Comparison of ENCODE assay signal across 8 cellular contexts in genomic region chr6:19892250-19892649, GRCh38. TPM values are rescaled to one million over a fixed set of nuclear protein-coding genes. Genes with fewer than 3 reads are reported as not detected.
DNase-seq lines count a peak whose midpoint lies in the region; ATAC-seq and TF ChIP-seq lines count a peak whose summit lies in the region.

No MANE protein-coding gene starts in this region.

- DNase-seq in DMS153 (lab: John Stamatoyannopoulos, UW) (peak; percentile 96), NCI-H2029 (lab: John Stamatoyannopoulos, UW) (peak; percentile 99), SW480 (ENCODE audit: low spot score) (peak; percentile 56), lower lobe of right lung (peak; percentile 65), NOMO-1 treated with DMSO at 0.1 percent for 48 hours (lab: John Stamatoyannopoulos, UW; ENCODE audit: unreplicated experiment) (no peak), superior temporal gyrus (ENCODE audit: extremely low spot score) (no peak), dedifferentiated amniotic fluid mesenchymal stem cell (ENCODE audit: extremely low spot score) (no peak)

- no peaks in the 10 kb centered on the region for H3K36me3 ChIP-seq in lower lobe of right lung

- ATAC-seq in lower lobe of right lung (peak; percentile 49 to 71), HG02623 (IDR thresholded peaks at IDR 0.05; ENCODE audit: unreplicated experiment) (no peak)

- no peaks in the 10 kb centered on the region for H3K27me3 ChIP-seq in lower lobe of right lung (ENCODE audit: low read depth)

- H3K4me1 ChIP-seq in lower lobe of right lung = no peaks in the 10 kb centered on the region

- intact Hi-C loops in lower lobe of right lung (cut with DNase I) = no loop called here

- no peak overlapping the region for H3K27ac ChIP-seq in lower lobe of right lung

- H3K9me3 ChIP-seq in lower lobe of right lung = no peaks in the 10 kb centered on the region

- H3K4me3 ChIP-seq in lower lobe of right lung = no peak overlapping the region

- TF ChIP-seq CTCF in lower lobe of right lung (IDR thresholded peaks at IDR 0.05) = no peak

RNA-seq across cellular contexts. Expression of gene ID4, which starts 55.1 kb away (rescaled TPM):
- 27.8 TPM for total RNA-seq in lower lobe of right lung

Comparison
In these comparisons a context has a peak if more than half of its experiments do, and no peak if none do; other contexts are left out.
1. DNase-seq: peak in DMS153 (single experiment), NCI-H2029 (single experiment), SW480 (single experiment) and lower lobe of right lung (single experiment); none in NOMO-1 treated with DMSO at 0.1 percent for 48 hours (single experiment), superior temporal gyrus (single experiment) and dedifferentiated amniotic fluid mesenchymal stem cell (single experiment).